In the genomic region with DNA sequence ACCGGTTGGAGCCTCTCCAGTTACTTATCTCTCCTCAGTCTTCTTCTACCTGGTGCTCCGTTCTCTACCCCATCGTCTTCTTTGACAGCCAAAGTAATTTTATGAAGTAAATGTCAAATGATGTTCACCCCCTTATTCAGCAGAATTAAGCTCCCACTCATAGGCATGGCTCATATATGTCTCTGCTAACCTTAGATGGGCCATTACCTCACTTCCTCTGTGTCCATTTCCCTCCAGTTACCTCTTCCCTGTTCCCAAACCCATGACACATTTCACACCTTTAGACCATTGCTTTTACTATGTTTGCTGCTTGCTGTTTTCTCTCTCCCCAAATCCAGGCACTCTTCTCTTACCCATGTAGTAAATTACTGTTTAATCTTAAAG, we compare ENCODE assay signal across 20 cellular contexts.
A peak's percentile ranks its signal among the peaks of the same experiment; 100 is the strongest.
DNase-seq lines count a peak whose midpoint lies in the region; ATAC-seq and TF ChIP-seq lines count a peak whose summit lies in the region.
"Had no signal": no experiment of that assay in that cellular context is flagged by ENCODE, and none has a peak within 500 bp of the region (broad histone marks: within the 10 kb centered on the region; RNA-seq: fewer than 3 reads in every experiment).

No MANE protein-coding gene starts in this region.

- H3K36me3 ChIP-seq in GM23248 (ENCODE audit: low read depth): no peaks in the 10 kb centered on the region
- H3K36me3 ChIP-seq: BE2C had no signal

- H3K9me3 ChIP-seq in GM23248 (ENCODE audit: low read depth): no peaks in the 10 kb centered on the region
- H3K9me3 ChIP-seq: BE2C had no signal

- no peak for DNase-seq in activated CD4-positive, alpha-beta T cell treated with anti-CD3 and anti-CD28 coated beads for 36 hours
- DNase-seq in activated CD4-positive, alpha-beta T cell treated with anti-CD3 and anti-CD28 coated beads for 48 hours: no peak
- no peak for DNase-seq in GM23248
- no peak for DNase-seq in activated CD8-positive, alpha-beta T cell treated with anti-CD3 and anti-CD28 coated beads for 36 hours
- no peak for DNase-seq in activated naive CD8-positive, alpha-beta T cell treated with anti-CD3 and anti-CD28 coated beads, Interleukin-2, amount 50 U/mL, for 24 hours
- DNase-seq in ureter (ENCODE audit: low spot score): no peak
- DNase-seq: BE2C; CD4-positive, CD25-positive, alpha-beta regulatory T cell; COR-L47; DMS 273 treated with DMSO at 0.1 percent for 48 hours; DND-41; H9; KG1; NCI-H1105 treated with DMSO at 0.1 percent for 48 hours; NCI-H2107; NCI-H510A; NCI-H748 treated with DMSO at 0.1 percent for 48 hours; NK-92 treated with Interleukin-12 subunit alpha and Interleukin-12 subunit beta, amount 100 ng/mL, for 24 hours had no signal

- intact Hi-C loops in activated CD4-positive, alpha-beta T cell treated with anti-CD3 and anti-CD28 coated beads for 36 hours (cut with DNase I, micrococcal nuclease): loop anchor here in 1 of 2 experiments (2.0 to 5.0 kb wide), 3 partner anchors 55 to 233 kb away; no protein-coding TSS in a partner anchor
- intact Hi-C loops in activated CD8-positive, alpha-beta T cell treated with anti-CD3 and anti-CD28 coated beads for 36 hours (cut with micrococcal nuclease): loop anchor here (10.0 kb wide), 1 partner anchor 89 kb away; no protein-coding TSS in a partner anchor

- H4K20me1 ChIP-seq in GM23248 (ENCODE audit: insufficient read depth): no peaks in the 10 kb centered on the region

- TF ChIP-seq CTCF in activated CD8-positive, alpha-beta T cell treated with anti-CD3 and anti-CD28 coated beads for 36 hours (IDR thresholded peaks at IDR 0.05): no peak

- H3F3A ChIP-seq in GM23248 (ENCODE audit: insufficient read depth): peaks cover 16% of the 10 kb centered on the region; the same call in 1 of the 2 replicates

- H3K36me3 Mint-ChIP-seq in activated CD4-positive, alpha-beta T cell treated with anti-CD3 and anti-CD28 coated beads for 36 hours (ENCODE audit: low read depth): peaks cover 24% of the 10 kb centered on the region
- H3K36me3 Mint-ChIP-seq in activated CD8-positive, alpha-beta T cell treated with anti-CD3 and anti-CD28 coated beads for 36 hours (ENCODE audit: low read depth): peaks cover 36% of the 10 kb centered on the region
- H3K36me3 Mint-ChIP-seq in activated naive CD8-positive, alpha-beta T cell treated with anti-CD3 and anti-CD28 coated beads, Interleukin-2, amount 50 U/mL, for 24 hours (ENCODE audit: low read depth): peaks cover 24% of the 10 kb centered on the region
- H3K36me3 Mint-ChIP-seq: CD4-positive, CD25-positive, alpha-beta regulatory T cell had no signal

- WGBS in GM23248 (ENCODE audit: low coverage in 1 of 2, low lambda C conversion rate in 2 of 2, missing lambda C conversion rate in 2 of 2), 2 experiments: 67 to 69% methylated on average over 3 of the region's 3 CpGs

- H3K4me1 Mint-ChIP-seq in activated CD4-positive, alpha-beta T cell treated with anti-CD3 and anti-CD28 coated beads for 36 hours: peaks cover 52% of the 10 kb centered on the region
- H3K4me1 Mint-ChIP-seq in activated CD8-positive, alpha-beta T cell treated with anti-CD3 and anti-CD28 coated beads for 36 hours (ENCODE audit: low read depth): peaks cover 72% of the 10 kb centered on the region
- peaks cover 69% of the 10 kb centered on the region for H3K4me1 Mint-ChIP-seq in activated naive CD8-positive, alpha-beta T cell treated with anti-CD3 and anti-CD28 coated beads, Interleukin-2, amount 50 U/mL, for 24 hours

- H3K4me1 ChIP-seq in GM23248 (ENCODE audit: insufficient read depth): peaks cover 23% of the 10 kb centered on the region
- H3K4me1 ChIP-seq: BE2C had no signal

- no peak overlapping the region for H3K9ac ChIP-seq in GM23248

- no peaks in the 10 kb centered on the region for H3K79me2 ChIP-seq in GM23248 (ENCODE audit: insufficient read depth)

- peak overlapping the region; percentile 92 for H3K27ac Mint-ChIP-seq in activated CD4-positive, alpha-beta T cell treated with anti-CD3 and anti-CD28 coated beads for 36 hours
- H3K27ac Mint-ChIP-seq in activated CD8-positive, alpha-beta T cell treated with anti-CD3 and anti-CD28 coated beads for 36 hours: peak overlapping the region; percentile 87
- H3K27ac Mint-ChIP-seq in activated naive CD8-positive, alpha-beta T cell treated with anti-CD3 and anti-CD28 coated beads, Interleukin-2, amount 50 U/mL, for 24 hours: peak overlapping the region; percentile 90
- H3K27ac Mint-ChIP-seq: CD4-positive, CD25-positive, alpha-beta regulatory T cell; H9 had no signal

- H3K27me3 Mint-ChIP-seq in activated CD4-positive, alpha-beta T cell treated with anti-CD3 and anti-CD28 coated beads for 36 hours: no peaks in the 10 kb centered on the region
- H3K27me3 Mint-ChIP-seq in activated CD8-positive, alpha-beta T cell treated with anti-CD3 and anti-CD28 coated beads for 36 hours: no peaks in the 10 kb centered on the region
- no peaks in the 10 kb centered on the region for H3K27me3 Mint-ChIP-seq in activated naive CD8-positive, alpha-beta T cell treated with anti-CD3 and anti-CD28 coated beads, Interleukin-2, amount 50 U/mL, for 24 hours
- H3K27me3 Mint-ChIP-seq: CD4-positive, CD25-positive, alpha-beta regulatory T cell had no signal

- in situ Hi-C loops in GM23248 (cut with MboI): loop anchor here (10.0 kb wide), 1 partner anchor 311 kb away; no protein-coding TSS in a partner anchor

- peak overlapping the region; percentile 28; the same call in 1 of the 2 replicates for H3K27ac ChIP-seq in GM23248

- peak overlapping the region; percentile 46 for H3K4me3 Mint-ChIP-seq in activated CD4-positive, alpha-beta T cell treated with anti-CD3 and anti-CD28 coated beads for 36 hours
- H3K4me3 Mint-ChIP-seq in activated CD8-positive, alpha-beta T cell treated with anti-CD3 and anti-CD28 coated beads for 36 hours: peak overlapping the region; percentile 48
- peak overlapping the region; percentile 56 for H3K4me3 Mint-ChIP-seq in activated naive CD8-positive, alpha-beta T cell treated with anti-CD3 and anti-CD28 coated beads, Interleukin-2, amount 50 U/mL, for 24 hours
- H3K4me3 Mint-ChIP-seq: CD4-positive, CD25-positive, alpha-beta regulatory T cell; H9 had no signal

- H2AFZ ChIP-seq in GM23248: peak overlapping the region; percentile 32; the same call in 1 of the 2 replicates

- CTCF ChIA-PET in activated CD4-positive, alpha-beta T cell treated with anti-CD3 and anti-CD28 coated beads for 36 hours (lab: Charles Lee): interaction anchor here (0.6 to 1.9 kb wide), 3 partner anchors 12 to 36 kb away, joined by 3 to 6 read pairs (median 3); no protein-coding TSS in a partner anchor
- CTCF ChIA-PET in activated CD8-positive, alpha-beta T cell treated with anti-CD3 and anti-CD28 coated beads for 36 hours (lab: Charles Lee): interaction anchor here (0.8 to 4.7 kb wide), 6 partner anchors 11 to 147 kb away, joined by 3 to 19 read pairs (median 4); no protein-coding TSS in a partner anchor

- H3K4me2 ChIP-seq in GM23248 (ENCODE audit: unreplicated experiment): no peak overlapping the region

- no peaks in the 10 kb centered on the region for H3K27me3 ChIP-seq in GM23248 (replicated peaks; ENCODE audit: insufficient read depth)
- H3K27me3 ChIP-seq: BE2C had no signal

- peak; percentile 60 for ATAC-seq in activated CD4-positive, alpha-beta T cell treated with anti-CD3 and anti-CD28 coated beads for 36 hours
- peak; percentile 59 for ATAC-seq in activated CD8-positive, alpha-beta T cell treated with anti-CD3 and anti-CD28 coated beads for 36 hours
- peak; percentile 41 for ATAC-seq in activated naive CD8-positive, alpha-beta T cell treated with anti-CD3 and anti-CD28 coated beads, Interleukin-2, amount 50 U/mL, for 24 hours
- no peak for ATAC-seq in GM21360 (IDR thresholded peaks at IDR 0.05; ENCODE audit: unreplicated experiment)
- ATAC-seq in GM21723 (IDR thresholded peaks at IDR 0.05; ENCODE audit: unreplicated experiment): no peak

- POLR2A ChIA-PET in activated CD4-positive, alpha-beta T cell treated with anti-CD3 and anti-CD28 coated beads for 36 hours (lab: Charles Lee): interaction anchor here (1.0 kb wide), 2 partner anchors 13 to 43 kb away, joined by 3 read pairs; no protein-coding TSS in a partner anchor
- POLR2A ChIA-PET in activated CD8-positive, alpha-beta T cell treated with anti-CD3 and anti-CD28 coated beads for 36 hours (lab: Charles Lee): interaction anchor here (0.7 to 3.3 kb wide), 18 partner anchors 13 to 1160 kb away, joined by 3 to 28 read pairs (median 5); no protein-coding TSS in a partner anchor

- H3K9me3 Mint-ChIP-seq in activated CD4-positive, alpha-beta T cell treated with anti-CD3 and anti-CD28 coated beads for 36 hours (ENCODE audit: low read depth): peaks cover 23% of the 10 kb centered on the region
- peaks cover 25% of the 10 kb centered on the region for H3K9me3 Mint-ChIP-seq in activated CD8-positive, alpha-beta T cell treated with anti-CD3 and anti-CD28 coated beads for 36 hours
- H3K9me3 Mint-ChIP-seq in activated naive CD8-positive, alpha-beta T cell treated with anti-CD3 and anti-CD28 coated beads, Interleukin-2, amount 50 U/mL, for 24 hours: peaks cover 21% of the 10 kb centered on the region

- no peaks in the 10 kb centered on the region for H3K9me2 ChIP-seq in GM23248 (ENCODE audit: insufficient read depth)

- no peak overlapping the region for H3K4me3 ChIP-seq in GM23248

Comparison
In these comparisons a context has a peak if more than half of its experiments do, and no peak if none do; other contexts are left out.
1. ATAC-seq: peak in activated CD4-positive, alpha-beta T cell treated with anti-CD3 and anti-CD28 coated beads for 36 hours (single experiment), activated CD8-positive, alpha-beta T cell treated with anti-CD3 and anti-CD28 coated beads for 36 hours (single experiment) and activated naive CD8-positive, alpha-beta T cell treated with anti-CD3 and anti-CD28 coated beads, Interleukin-2, amount 50 U/mL, for 24 hours (single experiment); none in GM21360 (single experiment) and GM21723 (single experiment).
2. Peak in every context shown above with its lines, with median percentiles within 50 percentile points of each other: H3K27ac Mint-ChIP-seq and H3K4me3 Mint-ChIP-seq.